ENCODE assay signal across 15 cellular contexts in the genomic region with DNA sequence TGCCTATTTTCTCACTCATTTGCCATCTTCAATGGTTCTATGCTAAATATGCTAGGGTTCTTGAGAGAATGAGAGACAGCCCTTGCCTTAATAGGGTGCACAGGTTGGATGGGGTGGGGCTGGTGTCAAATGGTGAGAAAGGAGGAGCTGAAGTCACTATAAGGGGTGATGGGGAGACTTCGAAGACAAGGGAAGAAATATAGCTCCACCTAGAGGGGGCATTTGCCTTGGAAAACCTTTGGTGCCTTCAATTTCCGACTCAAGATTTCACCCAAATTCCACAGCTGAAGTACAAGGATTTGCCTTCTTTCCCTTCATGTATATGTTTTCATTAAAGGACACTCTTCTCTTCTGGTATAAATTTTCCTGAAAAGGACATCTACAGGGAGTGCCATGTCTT. TPM values are rescaled to one million over a fixed set of nuclear protein-coding genes. Genes with fewer than 3 reads are reported as not detected.
A peak's percentile ranks its signal among the peaks of the same experiment; 100 is the strongest.
DNase-seq lines count a peak whose midpoint lies in the region; TF ChIP-seq lines count a peak whose summit lies in the region.
"Had no signal": no experiment of that assay in that cellular context is flagged by ENCODE, and none has a peak within 500 bp of the region (broad histone marks: within the 10 kb centered on the region; RNA-seq: fewer than 3 reads in every experiment).

No MANE protein-coding gene starts in this region.

- peak overlapping the region; percentile 29 for H3K4me3 Mint-ChIP-seq in neural crest cell
- H3K4me3 Mint-ChIP-seq: activated naive CD8-positive, alpha-beta T cell; memory B cell had no signal

- in situ Hi-C loops in astrocyte of the spinal cord (cut with HindIII; ENCODE audit: low sequenced_read_pairs), result no loop called here

- peaks cover 56% of the 10 kb centered on the region for H3K36me3 Mint-ChIP-seq in neural crest cell (ENCODE audit: low read depth)
- H3K36me3 Mint-ChIP-seq: activated naive CD8-positive, alpha-beta T cell; memory B cell had no signal

- H3K27ac Mint-ChIP-seq in neural crest cell (ENCODE audit: unreplicated experiment), result no peak overlapping the region
- H3K27ac Mint-ChIP-seq: activated naive CD8-positive, alpha-beta T cell; memory B cell had no signal

- peaks cover 14% of the 10 kb centered on the region for H3K9me3 Mint-ChIP-seq in neural crest cell

- no peak for TF ChIP-seq CTCF in GM12865 (IDR thresholded peaks at IDR 0.05; ENCODE audit: insufficient read depth, low read depth, low read length, missing control alignments)
- TF ChIP-seq CTCF in astrocyte of the spinal cord (IDR thresholded peaks at IDR 0.05; ENCODE audit: low read depth, low read length), result peak; percentile 17
- no peak for TF ChIP-seq CTCF in neural crest cell (conservative IDR thresholded peaks at IDR 0.05)

- H3K4me3 ChIP-seq in GM12865 (ENCODE audit: low read depth, low read length) (no peak overlapping the region), astrocyte of the spinal cord (ENCODE audit: low read depth, low read length) (no peak overlapping the region)
- H3K4me3 ChIP-seq: MG63, smooth muscle cell, suprapubic skin had no signal

- H3K27me3 Mint-ChIP-seq in neural crest cell (ENCODE audit: low read depth), result no peaks in the 10 kb centered on the region
- H3K27me3 Mint-ChIP-seq: activated naive CD8-positive, alpha-beta T cell; memory B cell had no signal

- peak; percentile 9 for DNase-seq in GM12865 (ENCODE audit: low read depth)
- DNase-seq in Kasumi-1 (lab: John Stamatoyannopoulos, UW), result peak; percentile 2 to 8
- DNase-seq in astrocyte of the spinal cord (ENCODE audit: low read depth, low spot score), result no peak
- no peak for DNase-seq in neural crest cell (ENCODE audit: low read depth, low spot score)
- DNase-seq in activated effector memory CD4-positive, alpha-beta T cell treated with anti-CD3 and anti-CD28 coated beads, Interleukin-2, amount 50 U/mL, for 16 hours, result no peak
- no peak for DNase-seq in NCI-H1105 treated with DMSO at 0.1 percent for 48 hours (lab: John Stamatoyannopoulos, UW)
- no peak for DNase-seq in SIG-M5 treated with dmso at 0.1 percent for 504 hours (lab: John Stamatoyannopoulos, UW; ENCODE audit: unreplicated experiment)
- DNase-seq: central memory CD4-positive, alpha-beta T cell; COR-L47; MG63; SIG-M5 had no signal

- H3K4me1 Mint-ChIP-seq in neural crest cell, result peaks cover 57% of the 10 kb centered on the region

RNA-seq across cellular contexts. Expression of gene PTN, which starts 5.6 kb away (rescaled TPM):
- total RNA-seq in neural crest cell, result 228 and 240 TPM in 2 replicates

Comparison
In these comparisons a context has a peak if more than half of its experiments do, and no peak if none do; other contexts are left out.
1. DNase-seq: peak in GM12865 (single experiment) and Kasumi-1 (2 of 2); none in astrocyte of the spinal cord (single experiment), neural crest cell (single experiment), activated effector memory CD4-positive, alpha-beta T cell treated with anti-CD3 and anti-CD28 coated beads, Interleukin-2, amount 50 U/mL, for 16 hours (single experiment), NCI-H1105 treated with DMSO at 0.1 percent for 48 hours (single experiment) and SIG-M5 treated with dmso at 0.1 percent for 504 hours (single experiment).